Comparison of ENCODE assay signal across 8 cellular contexts in genomic region chr9:132878695-132879064, GRCh38. TPM values are rescaled to one million over a fixed set of nuclear protein-coding genes. Genes with fewer than 3 reads are reported as not detected.
DNase-seq lines count a peak whose midpoint lies in the region; ATAC-seq, FAIRE-seq and TF ChIP-seq lines count a peak whose summit lies in the region.

SPACA9 (plus strand) TSS chr9:132878898; CDS start chr9:132883948, 5,050 bp downstream.

- no peaks in the 10 kb centered on the region for H3K9me3 Mint-ChIP-seq in GM23338

- peak within 1 kb of the TSS; percentile 88 for H3K9ac ChIP-seq in SU-DHL-6 (ENCODE audit: low read length)
- peak within 1 kb of the TSS; percentile 72 to 82 (median 77) for H3K9ac ChIP-seq in skeletal muscle tissue (ENCODE audit: low read depth in 1 of 3, low read length in 3 of 3)

- no peak within 1 kb of the TSS for H3K27ac Mint-ChIP-seq in GM23338

- no peaks in the 10 kb centered on the region; the same call in 2 of the 3 replicates for H3K36me3 Mint-ChIP-seq in GM23338 (ENCODE audit: low read depth)

- H2AFZ ChIP-seq in GM23338 (peak within 1 kb of the TSS; percentile 100), SU-DHL-6 (ENCODE audit: low read depth, low read length, severe bottlenecking) (peak within 1 kb of the TSS; percentile 100)

- peaks cover 34% of the 10 kb centered on the region for H3K27me3 ChIP-seq in GM23338 (ENCODE audit: insufficient read depth)
- no peaks in the 10 kb centered on the region; the same call in 1 of the 2 replicates for H3K27me3 ChIP-seq in SU-DHL-6 (ENCODE audit: low read length)
- no peaks in the 10 kb centered on the region for H3K27me3 ChIP-seq in bronchial epithelial cell (ENCODE audit: control insufficient read depth, insufficient read depth, low read length)
- peaks cover 0 to 18% (median 7%) of the 10 kb centered on the region in 3 donors for H3K27me3 ChIP-seq in skeletal muscle tissue (ENCODE audit: control insufficient read depth in 3 of 3, insufficient read depth in 3 of 3, low read length in 3 of 3)

- H3F3A ChIP-seq in GM23338 (replicated peaks; ENCODE audit: low read depth) = no peaks in the 10 kb centered on the region
- H3F3A ChIP-seq in SU-DHL-6 (ENCODE audit: insufficient read depth) = peaks cover 3% of the 10 kb centered on the region; the same call in 1 of the 2 replicates

- H3K9me3 ChIP-seq in SU-DHL-6 (ENCODE audit: insufficient read depth, low read length) (no peaks in the 10 kb centered on the region), skeletal muscle tissue (ENCODE audit: control insufficient read depth in 3 of 3, low read length in 3 of 3) (no peaks in the 10 kb centered on the region)

- H3K4me1 ChIP-seq in GM23338 (ENCODE audit: insufficient read depth) (no peaks in the 10 kb centered on the region), skeletal muscle tissue (ENCODE audit: control insufficient read depth in 3 of 3, insufficient read depth in 3 of 3, low read length in 3 of 3) (peaks cover 0 to 3% (median 3%) of the 10 kb centered on the region in 3 donors)

- ATAC-seq in GM23338 (peak; percentile 80), GM21723 (IDR thresholded peaks at IDR 0.05; ENCODE audit: unreplicated experiment) (no peak)

- H3K27ac ChIP-seq in GM23338 (ENCODE audit: low read depth) = no peak within 1 kb of the TSS
- H3K27ac ChIP-seq in SU-DHL-6 (ENCODE audit: low read depth, low read length) = no peak within 1 kb of the TSS
- H3K27ac ChIP-seq in skeletal muscle tissue (ENCODE audit: low read depth, low read length) = peak within 1 kb of the TSS; percentile 75

- no peak for TF ChIP-seq CTCF in GM23338 (conservative IDR thresholded peaks at IDR 0.05; ENCODE audit: low read depth in 2 of 2)
- TF ChIP-seq CTCF in SU-DHL-6 (IDR thresholded peaks at IDR 0.05; ENCODE audit: insufficient read depth, low read length, poor library complexity, severe bottlenecking) = no peak
- TF ChIP-seq CTCF in bronchial epithelial cell (IDR thresholded peaks at IDR 0.05; ENCODE audit: insufficient read depth, low read length, severe bottlenecking) = no peak

- no peaks in the 10 kb centered on the region for H4K20me1 ChIP-seq in GM23338 (replicated peaks; ENCODE audit: insufficient read depth)
- H4K20me1 ChIP-seq in SU-DHL-6 (ENCODE audit: low read depth, low read length) = no peaks in the 10 kb centered on the region

- H3K4me2 ChIP-seq in GM23338 (peak within 1 kb of the TSS; percentile 96), SU-DHL-6 (ENCODE audit: low read depth, low read length, poor library complexity, severe bottlenecking) (peak within 1 kb of the TSS; percentile 100)

- DNase-seq in AG08395 (ENCODE audit: low spot score) (peak; percentile 88), GM23338 (ENCODE audit: low spot score) (peak; percentile 77), bronchial epithelial cell (ENCODE audit: low read depth) (no peak), iPS-NIHi7 (ENCODE audit: extremely low spot score) (peak; percentile 83), MV-4-11 (lab: John Stamatoyannopoulos, UW) (no peak)

- peak within 1 kb of the TSS; percentile 81 for H3K4me3 Mint-ChIP-seq in GM23338

- H3K27me3 Mint-ChIP-seq in GM23338 (ENCODE audit: insufficient read depth, low read depth, poor library complexity) = peaks cover 17% of the 10 kb centered on the region

- no peaks in the 10 kb centered on the region for H3K79me2 ChIP-seq in GM23338 (replicated peaks; ENCODE audit: insufficient read depth)
- H3K79me2 ChIP-seq in SU-DHL-6 (ENCODE audit: insufficient read depth, low read length) = no peaks in the 10 kb centered on the region

- H3K4me3 ChIP-seq in GM23338 = peak within 1 kb of the TSS; percentile 99
- peak within 1 kb of the TSS; percentile 100 for H3K4me3 ChIP-seq in SU-DHL-6 (ENCODE audit: insufficient read depth, low read length, poor library complexity, severe bottlenecking)
- peak within 1 kb of the TSS; percentile 93 for H3K4me3 ChIP-seq in bronchial epithelial cell (ENCODE audit: low read depth, low read length)
- H3K4me3 ChIP-seq in skeletal muscle tissue (ENCODE audit: low read length in 3 of 3) = peak within 1 kb of the TSS; percentile 77 to 89 (median 85)

- H3K9me2 ChIP-seq in GM23338 (ENCODE audit: insufficient read depth) (no peaks in the 10 kb centered on the region), SU-DHL-6 (replicated peaks; ENCODE audit: insufficient read depth, low read length) (no peaks in the 10 kb centered on the region)

- H3K36me3 ChIP-seq in GM23338 (ENCODE audit: insufficient read depth) (no peaks in the 10 kb centered on the region), SU-DHL-6 (ENCODE audit: low read length) (no peaks in the 10 kb centered on the region), bronchial epithelial cell (ENCODE audit: control insufficient read depth, insufficient read depth, low read length) (no peaks in the 10 kb centered on the region), skeletal muscle tissue (ENCODE audit: control insufficient read depth in 3 of 3, insufficient read depth in 3 of 3, low read length in 3 of 3) (no peaks in the 10 kb centered on the region)

- no peaks in the 10 kb centered on the region for H3K4me1 Mint-ChIP-seq in GM23338

- no peak for FAIRE-seq in bronchial epithelial cell (lab: Jason Lieb, UNC)

TF ChIP-seq in GM23338, 12 proteins besides CTCF, POLR2A, EP300 and RAD21:
- TF ChIP-seq JUNB (IDR thresholded peaks at IDR 0.05; ENCODE audit: unreplicated experiment) (no peak), NANOG (IDR thresholded peaks at IDR 0.05; ENCODE audit: borderline replicate concordance) (no peak), CREB1 (CRISPR knock-in tag; IDR thresholded peaks at IDR 0.05; ENCODE audit: low read depth) (no peak), ZNF331 (CRISPR knock-in tag; IDR thresholded peaks at IDR 0.05; ENCODE audit: low read depth) (no peak), EZH2phosphoT487 (IDR thresholded peaks at IDR 0.05; ENCODE audit: unreplicated experiment) (no peak), EZH2 (IDR thresholded peaks at IDR 0.05; ENCODE audit: low read depth, unreplicated experiment) (no peak), STAT1 (IDR thresholded peaks at IDR 0.05; ENCODE audit: unreplicated experiment) (no peak)

RNA-seq across cellular contexts. Expression of gene SPACA9, which starts in this region (rescaled TPM):
- total RNA-seq in GM23338 (2014; rRNA removed; shearing (Covaris generic)) = 0.78 and 1.5 TPM in 2 replicates
- polyA plus RNA-seq in GM23338 (2016; fragmentation: Nextera tagmentation; extraction: Ambion mirVana) = 0.85 and 1.1 TPM in 2 replicates
- total RNA-seq in bronchial epithelial cell (0.79 and 2.3 TPM in 2 replicates), skeletal muscle tissue (1.0 TPM)

Comparison
In these comparisons a context has a peak if more than half of its experiments do, and no peak if none do; other contexts are left out.
1. DNase-seq: peak in AG08395 (single experiment), GM23338 (single experiment) and iPS-NIHi7 (single experiment); none in bronchial epithelial cell (single experiment) and MV-4-11 (single experiment).
2. Peak in every context shown above with its lines, with median percentiles within 50 percentile points of each other: H3K4me3 ChIP-seq.